22 cellular contexts compared by ENCODE assay signal in the genomic region with DNA sequence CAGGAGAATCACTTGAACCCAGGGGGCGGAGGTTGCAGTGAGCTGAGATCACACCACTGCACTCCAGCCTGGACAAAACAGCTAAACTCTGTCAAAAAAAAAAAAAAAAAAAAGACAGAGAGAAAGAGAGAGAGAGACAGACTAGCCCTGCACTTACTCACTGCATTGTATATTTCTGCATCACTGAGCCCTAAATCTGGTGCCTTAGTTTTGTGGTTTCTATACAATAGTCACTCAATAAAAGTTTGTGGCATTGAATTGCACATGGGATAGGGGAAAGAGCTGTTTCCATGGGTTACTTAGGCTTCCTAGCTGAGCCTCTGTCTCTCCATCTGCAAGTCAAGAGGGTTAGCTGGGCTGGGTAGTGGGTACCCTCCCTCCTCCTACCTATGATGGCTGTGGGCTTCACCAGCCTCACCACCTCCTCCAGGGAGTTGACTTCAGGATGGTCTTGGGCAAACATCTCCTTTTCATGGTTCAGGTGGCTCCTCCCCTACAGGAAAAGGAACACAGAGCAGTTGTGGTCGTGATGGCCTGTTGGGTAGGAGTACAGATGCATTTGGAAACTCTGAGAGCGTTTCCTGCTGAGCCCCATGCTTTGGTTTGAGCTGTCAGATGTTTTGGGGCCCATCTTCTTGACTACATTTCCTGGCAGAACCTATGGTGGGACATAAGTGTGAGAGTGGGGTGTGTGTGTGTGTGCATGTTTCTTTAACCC.
DNase-seq lines count a peak whose midpoint lies in the region; ATAC-seq and FAIRE-seq lines count a peak whose summit lies in the region.
"Had no signal": no experiment of that assay in that cellular context is flagged by ENCODE, and none has a peak within 500 bp of the region (broad histone marks: within the 10 kb centered on the region; RNA-seq: fewer than 3 reads in every experiment).

No MANE protein-coding gene starts in this region.

- H3K4me3 Mint-ChIP-seq in activated CD8-positive, alpha-beta memory T cell treated with anti-CD3 and anti-CD28 coated beads, Interleukin-2, amount 10 ng/mL, durations not matched to agents 7 days and 5 days: no peak overlapping the region
- H3K4me3 Mint-ChIP-seq: CD4-positive, CD25-positive, alpha-beta regulatory T cell; mesothelial cell of epicardium; stimulated activated memory B cell treated with anti-CD40 and anti-IgM and Interleukin-4, amounts not matched to agents 10 μg/mL and 1 μg/mL and 100 μg/mL, for 72 hours had no signal

- peaks cover 21% of the 10 kb centered on the region for H3K4me1 Mint-ChIP-seq in activated CD8-positive, alpha-beta memory T cell treated with anti-CD3 and anti-CD28 coated beads, Interleukin-2, amount 10 ng/mL, durations not matched to agents 7 days and 5 days
- H3K4me1 Mint-ChIP-seq: CD4-positive, CD25-positive, alpha-beta regulatory T cell; mesothelial cell of epicardium had no signal

- H3K9me3 Mint-ChIP-seq in activated CD8-positive, alpha-beta memory T cell treated with anti-CD3 and anti-CD28 coated beads, Interleukin-2, amount 10 ng/mL, durations not matched to agents 7 days and 5 days (ENCODE audit: low read depth): peaks cover 2% of the 10 kb centered on the region
- H3K9me3 Mint-ChIP-seq: mesothelial cell of epicardium; stimulated activated memory B cell treated with anti-CD40 and anti-IgM and Interleukin-4, amounts not matched to agents 10 μg/mL and 1 μg/mL and 100 μg/mL, for 72 hours had no signal

- DNase-seq in activated CD8-positive, alpha-beta memory T cell treated with anti-CD3 and anti-CD28 coated beads, Interleukin-2, amount 10 ng/mL, durations not matched to agents 7 days and 5 days: peak; percentile 78
- DNase-seq in activated CD8-positive, alpha-beta memory T cell treated with anti-CD3 and anti-CD28 coated beads, Interleukin-2, amount 50 U/mL, for 4 hours: no peak
- peak; percentile 49 for DNase-seq in RCC 7860 (ENCODE audit: low spot score)
- peak; percentile 32 for DNase-seq in glomerular visceral epithelial cell (ENCODE audit: extremely low spot score)
- DNase-seq in mucosa of gallbladder (ENCODE audit: low spot score): no peak
- no peak for DNase-seq in activated CD4-positive, CD25-positive, alpha-beta regulatory T cell (lab: John Stamatoyannopoulos, UW)
- DNase-seq: DMS53, erythroblast, gastrocnemius medialis, IMR-90, left colon, NCI-H1048, NCI-H2081 treated with DMSO at 0.1 percent for 48 hours, psoas muscle, SW 1271, transverse colon had no signal

- peak overlapping the region; percentile 79 for H3K27ac Mint-ChIP-seq in activated CD8-positive, alpha-beta memory T cell treated with anti-CD3 and anti-CD28 coated beads, Interleukin-2, amount 10 ng/mL, durations not matched to agents 7 days and 5 days
- H3K27ac Mint-ChIP-seq: CD4-positive, CD25-positive, alpha-beta regulatory T cell; mesothelial cell of epicardium; stimulated activated memory B cell treated with anti-CD40 and anti-IgM and Interleukin-4, amounts not matched to agents 10 μg/mL and 1 μg/mL and 100 μg/mL, for 72 hours had no signal

- CTCF ChIA-PET in activated CD8-positive, alpha-beta memory T cell treated with anti-CD3 and anti-CD28 coated beads, Interleukin-2, amount 10 ng/mL, durations not matched to agents 7 days and 5 days (lab: Charles Lee): interaction anchor here (0.9 to 2.9 kb wide), 4 partner anchors 9 to 577 kb away, joined by 3 to 12 read pairs (median 6); no protein-coding TSS in a partner anchor

- H3K27me3 Mint-ChIP-seq in activated CD8-positive, alpha-beta memory T cell treated with anti-CD3 and anti-CD28 coated beads, Interleukin-2, amount 10 ng/mL, durations not matched to agents 7 days and 5 days: peaks cover 2% of the 10 kb centered on the region
- H3K27me3 Mint-ChIP-seq: CD4-positive, CD25-positive, alpha-beta regulatory T cell; stimulated activated memory B cell treated with anti-CD40 and anti-IgM and Interleukin-4, amounts not matched to agents 10 μg/mL and 1 μg/mL and 100 μg/mL, for 72 hours had no signal

- ATAC-seq in activated CD8-positive, alpha-beta memory T cell treated with anti-CD3 and anti-CD28 coated beads, Interleukin-2, amount 10 ng/mL, durations not matched to agents 7 days and 5 days: peak; percentile 83
- ATAC-seq in GM19351 (IDR thresholded peaks at IDR 0.05; ENCODE audit: unreplicated experiment) (peak; percentile 38), HG02571 (IDR thresholded peaks at IDR 0.05; ENCODE audit: unreplicated experiment) (no peak)
- ATAC-seq: gastrocnemius medialis; left colon; psoas muscle; stimulated activated memory B cell treated with anti-CD40 and anti-IgM and Interleukin-4, amounts not matched to agents 10 μg/mL and 1 μg/mL and 100 μg/mL, for 72 hours had no signal

- H3K36me3 Mint-ChIP-seq in activated CD8-positive, alpha-beta memory T cell treated with anti-CD3 and anti-CD28 coated beads, Interleukin-2, amount 10 ng/mL, durations not matched to agents 7 days and 5 days: peaks cover 10% of the 10 kb centered on the region
- H3K36me3 Mint-ChIP-seq: CD4-positive, CD25-positive, alpha-beta regulatory T cell; mesothelial cell of epicardium; stimulated activated memory B cell treated with anti-CD40 and anti-IgM and Interleukin-4, amounts not matched to agents 10 μg/mL and 1 μg/mL and 100 μg/mL, for 72 hours had no signal

- FAIRE-seq in RCC 7860 (lab: Jason Lieb, UNC): no peak
- FAIRE-seq: bronchial epithelial cell had no signal

Comparison
In these comparisons a context has a peak if more than half of its experiments do, and no peak if none do; other contexts are left out.
1. DNase-seq: peak in activated CD8-positive, alpha-beta memory T cell treated with anti-CD3 and anti-CD28 coated beads, Interleukin-2, amount 10 ng/mL, durations not matched to agents 7 days and 5 days (single experiment), RCC 7860 (single experiment) and glomerular visceral epithelial cell (single experiment); none in activated CD8-positive, alpha-beta memory T cell treated with anti-CD3 and anti-CD28 coated beads, Interleukin-2, amount 50 U/mL, for 4 hours (single experiment), mucosa of gallbladder (single experiment) and activated CD4-positive, CD25-positive, alpha-beta regulatory T cell (0 of 4).